ENCODE assay signal across 1 cellular context in the genomic region with DNA sequence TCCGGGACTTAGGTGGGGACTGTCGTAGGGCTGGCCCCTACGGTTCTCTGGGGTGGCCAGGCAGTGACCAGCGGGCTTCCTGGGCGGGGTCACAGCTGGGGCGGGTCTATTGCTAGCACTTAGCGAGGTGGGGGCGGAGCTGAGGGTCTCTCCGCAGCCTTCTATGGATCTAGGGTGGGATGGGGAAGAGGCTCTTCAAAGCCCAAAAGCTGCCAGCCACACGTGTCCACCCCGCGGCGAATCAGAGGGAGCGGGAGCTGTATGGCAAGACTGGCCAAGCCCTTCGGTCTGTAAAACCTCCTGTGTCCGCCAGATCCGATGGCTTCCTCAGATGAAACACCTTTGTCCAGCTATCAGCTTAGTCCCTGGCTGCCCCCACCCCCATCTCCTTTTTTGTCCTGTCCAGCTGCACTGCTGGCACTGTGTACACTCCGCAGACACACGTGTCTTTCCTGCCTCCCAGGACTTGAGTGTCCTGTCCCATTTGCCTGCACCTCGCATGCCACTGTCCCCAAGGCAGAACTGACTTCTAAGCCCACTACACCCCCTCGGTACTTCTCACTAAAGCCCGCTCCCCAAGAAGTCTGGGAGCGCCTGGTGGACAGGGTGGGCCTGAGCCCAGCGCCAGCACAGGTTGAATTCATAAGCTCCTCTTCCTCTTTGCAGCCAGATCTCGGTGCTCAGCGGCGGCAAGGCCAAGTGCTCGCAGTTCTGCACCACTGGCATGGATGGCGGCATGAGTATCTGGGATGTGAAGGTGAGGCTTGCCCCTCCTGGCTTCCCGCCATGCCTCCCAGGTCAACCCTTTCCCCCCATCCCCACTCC.
TF ChIP-seq lines count a peak whose summit lies in the region.

No MANE protein-coding gene starts in this region.

TF ChIP-seq in WTC11, 78 proteins besides CTCF, POLR2A, EP300 and RAD21 (continued from another document):
- TF ChIP-seq, protein P1, sequence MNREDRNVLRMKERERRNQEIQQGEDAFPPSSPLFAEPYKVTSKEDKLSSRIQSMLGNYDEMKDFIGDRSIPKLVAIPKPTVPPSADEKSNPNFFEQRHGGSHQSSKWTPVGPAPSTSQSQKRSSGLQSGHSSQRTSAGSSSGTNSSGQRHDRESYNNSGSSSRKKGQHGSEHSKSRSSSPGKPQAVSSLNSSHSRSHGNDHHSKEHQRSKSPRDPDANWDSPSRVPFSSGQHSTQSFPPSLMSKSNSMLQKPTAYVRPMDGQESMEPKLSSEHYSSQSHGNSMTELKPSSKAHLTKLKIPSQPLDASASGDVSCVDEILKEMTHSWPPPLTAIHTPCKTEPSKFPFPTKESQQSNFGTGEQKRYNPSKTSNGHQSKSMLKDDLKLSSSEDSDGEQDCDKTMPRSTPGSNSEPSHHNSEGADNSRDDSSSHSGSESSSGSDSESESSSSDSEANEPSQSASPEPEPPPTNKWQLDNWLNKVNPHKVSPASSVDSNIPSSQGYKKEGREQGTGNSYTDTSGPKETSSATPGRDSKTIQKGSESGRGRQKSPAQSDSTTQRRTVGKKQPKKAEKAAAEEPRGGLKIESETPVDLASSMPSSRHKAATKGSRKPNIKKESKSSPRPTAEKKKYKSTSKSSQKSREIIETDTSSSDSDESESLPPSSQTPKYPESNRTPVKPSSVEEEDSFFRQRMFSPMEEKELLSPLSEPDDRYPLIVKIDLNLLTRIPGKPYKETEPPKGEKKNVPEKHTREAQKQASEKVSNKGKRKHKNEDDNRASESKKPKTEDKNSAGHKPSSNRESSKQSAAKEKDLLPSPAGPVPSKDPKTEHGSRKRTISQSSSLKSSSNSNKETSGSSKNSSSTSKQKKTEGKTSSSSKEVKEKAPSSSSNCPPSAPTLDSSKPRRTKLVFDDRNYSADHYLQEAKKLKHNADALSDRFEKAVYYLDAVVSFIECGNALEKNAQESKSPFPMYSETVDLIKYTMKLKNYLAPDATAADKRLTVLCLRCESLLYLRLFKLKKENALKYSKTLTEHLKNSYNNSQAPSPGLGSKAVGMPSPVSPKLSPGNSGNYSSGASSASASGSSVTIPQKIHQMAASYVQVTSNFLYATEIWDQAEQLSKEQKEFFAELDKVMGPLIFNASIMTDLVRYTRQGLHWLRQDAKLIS (CRISPR knock-in tag; IDR thresholded peaks at IDR 0.05; ENCODE audit: borderline replicate concordance) = no peak
- TF ChIP-seq, protein P2, sequence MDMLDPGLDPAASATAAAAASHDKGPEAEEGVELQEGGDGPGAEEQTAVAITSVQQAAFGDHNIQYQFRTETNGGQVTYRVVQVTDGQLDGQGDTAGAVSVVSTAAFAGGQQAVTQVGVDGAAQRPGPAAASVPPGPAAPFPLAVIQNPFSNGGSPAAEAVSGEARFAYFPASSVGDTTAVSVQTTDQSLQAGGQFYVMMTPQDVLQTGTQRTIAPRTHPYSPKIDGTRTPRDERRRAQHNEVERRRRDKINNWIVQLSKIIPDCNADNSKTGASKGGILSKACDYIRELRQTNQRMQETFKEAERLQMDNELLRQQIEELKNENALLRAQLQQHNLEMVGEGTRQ (CRISPR knock-in tag; IDR thresholded peaks at IDR 0.05) = peak; percentile 78
- TF ChIP-seq RELA (CRISPR knock-in tag; IDR thresholded peaks at IDR 0.05; ENCODE audit: borderline replicate concordance) (no peak), GABPB1 (CRISPR knock-in tag; IDR thresholded peaks at IDR 0.05) (no peak), CREB1 (CRISPR knock-in tag; IDR thresholded peaks at IDR 0.05) (no peak), ZNF671 (CRISPR knock-in tag; IDR thresholded peaks at IDR 0.05) (0 out of 2 replicates have a peak, but pooled peaks have one; percentile 44), ZNF121 (CRISPR knock-in tag; IDR thresholded peaks at IDR 0.05) (no peak), ELF4 (CRISPR knock-in tag; IDR thresholded peaks at IDR 0.05; ENCODE audit: low read depth) (no peak), ZNF423 (CRISPR knock-in tag; IDR thresholded peaks at IDR 0.05) (no peak), ESRRA (CRISPR knock-in tag; IDR thresholded peaks at IDR 0.05; ENCODE audit: borderline replicate concordance) (0 out of 2 replicates have a peak, but pooled peaks have one; percentile 53), EMX1 (CRISPR knock-in tag; IDR thresholded peaks at IDR 0.05) (no peak), NFYB (CRISPR knock-in tag; conservative IDR thresholded peaks at IDR 0.05; ENCODE audit: low read depth) (peak; percentile 42; the same call in 1 of the 2 replicates), FOXJ3 (CRISPR knock-in tag; IDR thresholded peaks at IDR 0.05; ENCODE audit: borderline replicate concordance) (no peak), SMAD4 (CRISPR knock-in tag; IDR thresholded peaks at IDR 0.05) (no peak), NR3C1 (CRISPR knock-in tag; conservative IDR thresholded peaks at IDR 0.05; ENCODE audit: low read depth) (no peak), OVOL2 (CRISPR knock-in tag; IDR thresholded peaks at IDR 0.05; ENCODE audit: borderline replicate concordance) (no peak), NFATC4 (CRISPR knock-in tag; IDR thresholded peaks at IDR 0.05) (no peak), MXD4 (CRISPR knock-in tag; IDR thresholded peaks at IDR 0.05; ENCODE audit: borderline replicate concordance) (no peak)
- TF ChIP-seq, protein P3, sequence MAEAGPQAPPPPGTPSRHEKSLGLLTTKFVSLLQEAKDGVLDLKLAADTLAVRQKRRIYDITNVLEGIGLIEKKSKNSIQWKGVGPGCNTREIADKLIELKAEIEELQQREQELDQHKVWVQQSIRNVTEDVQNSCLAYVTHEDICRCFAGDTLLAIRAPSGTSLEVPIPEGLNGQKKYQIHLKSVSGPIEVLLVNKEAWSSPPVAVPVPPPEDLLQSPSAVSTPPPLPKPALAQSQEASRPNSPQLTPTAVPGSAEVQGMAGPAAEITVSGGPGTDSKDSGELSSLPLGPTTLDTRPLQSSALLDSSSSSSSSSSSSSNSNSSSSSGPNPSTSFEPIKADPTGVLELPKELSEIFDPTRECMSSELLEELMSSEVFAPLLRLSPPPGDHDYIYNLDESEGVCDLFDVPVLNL (CRISPR knock-in tag; IDR thresholded peaks at IDR 0.05; ENCODE audit: borderline replicate concordance, low read depth) = no peak
- TF ChIP-seq, protein P4, sequence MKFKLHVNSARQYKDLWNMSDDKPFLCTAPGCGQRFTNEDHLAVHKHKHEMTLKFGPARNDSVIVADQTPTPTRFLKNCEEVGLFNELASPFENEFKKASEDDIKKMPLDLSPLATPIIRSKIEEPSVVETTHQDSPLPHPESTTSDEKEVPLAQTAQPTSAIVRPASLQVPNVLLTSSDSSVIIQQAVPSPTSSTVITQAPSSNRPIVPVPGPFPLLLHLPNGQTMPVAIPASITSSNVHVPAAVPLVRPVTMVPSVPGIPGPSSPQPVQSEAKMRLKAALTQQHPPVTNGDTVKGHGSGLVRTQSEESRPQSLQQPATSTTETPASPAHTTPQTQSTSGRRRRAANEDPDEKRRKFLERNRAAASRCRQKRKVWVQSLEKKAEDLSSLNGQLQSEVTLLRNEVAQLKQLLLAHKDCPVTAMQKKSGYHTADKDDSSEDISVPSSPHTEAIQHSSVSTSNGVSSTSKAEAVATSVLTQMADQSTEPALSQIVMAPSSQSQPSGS (CRISPR knock-in tag; IDR thresholded peaks at IDR 0.05; ENCODE audit: borderline replicate concordance, low read depth) = no peak
- TF ChIP-seq, protein P5, sequence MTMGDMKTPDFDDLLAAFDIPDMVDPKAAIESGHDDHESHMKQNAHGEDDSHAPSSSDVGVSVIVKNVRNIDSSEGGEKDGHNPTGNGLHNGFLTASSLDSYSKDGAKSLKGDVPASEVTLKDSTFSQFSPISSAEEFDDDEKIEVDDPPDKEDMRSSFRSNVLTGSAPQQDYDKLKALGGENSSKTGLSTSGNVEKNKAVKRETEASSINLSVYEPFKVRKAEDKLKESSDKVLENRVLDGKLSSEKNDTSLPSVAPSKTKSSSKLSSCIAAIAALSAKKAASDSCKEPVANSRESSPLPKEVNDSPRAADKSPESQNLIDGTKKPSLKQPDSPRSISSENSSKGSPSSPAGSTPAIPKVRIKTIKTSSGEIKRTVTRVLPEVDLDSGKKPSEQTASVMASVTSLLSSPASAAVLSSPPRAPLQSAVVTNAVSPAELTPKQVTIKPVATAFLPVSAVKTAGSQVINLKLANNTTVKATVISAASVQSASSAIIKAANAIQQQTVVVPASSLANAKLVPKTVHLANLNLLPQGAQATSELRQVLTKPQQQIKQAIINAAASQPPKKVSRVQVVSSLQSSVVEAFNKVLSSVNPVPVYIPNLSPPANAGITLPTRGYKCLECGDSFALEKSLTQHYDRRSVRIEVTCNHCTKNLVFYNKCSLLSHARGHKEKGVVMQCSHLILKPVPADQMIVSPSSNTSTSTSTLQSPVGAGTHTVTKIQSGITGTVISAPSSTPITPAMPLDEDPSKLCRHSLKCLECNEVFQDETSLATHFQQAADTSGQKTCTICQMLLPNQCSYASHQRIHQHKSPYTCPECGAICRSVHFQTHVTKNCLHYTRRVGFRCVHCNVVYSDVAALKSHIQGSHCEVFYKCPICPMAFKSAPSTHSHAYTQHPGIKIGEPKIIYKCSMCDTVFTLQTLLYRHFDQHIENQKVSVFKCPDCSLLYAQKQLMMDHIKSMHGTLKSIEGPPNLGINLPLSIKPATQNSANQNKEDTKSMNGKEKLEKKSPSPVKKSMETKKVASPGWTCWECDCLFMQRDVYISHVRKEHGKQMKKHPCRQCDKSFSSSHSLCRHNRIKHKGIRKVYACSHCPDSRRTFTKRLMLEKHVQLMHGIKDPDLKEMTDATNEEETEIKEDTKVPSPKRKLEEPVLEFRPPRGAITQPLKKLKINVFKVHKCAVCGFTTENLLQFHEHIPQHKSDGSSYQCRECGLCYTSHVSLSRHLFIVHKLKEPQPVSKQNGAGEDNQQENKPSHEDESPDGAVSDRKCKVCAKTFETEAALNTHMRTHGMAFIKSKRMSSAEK (CRISPR knock-in tag; IDR thresholded peaks at IDR 0.05; ENCODE audit: borderline replicate concordance) = no peak
- TF ChIP-seq, protein P6, sequence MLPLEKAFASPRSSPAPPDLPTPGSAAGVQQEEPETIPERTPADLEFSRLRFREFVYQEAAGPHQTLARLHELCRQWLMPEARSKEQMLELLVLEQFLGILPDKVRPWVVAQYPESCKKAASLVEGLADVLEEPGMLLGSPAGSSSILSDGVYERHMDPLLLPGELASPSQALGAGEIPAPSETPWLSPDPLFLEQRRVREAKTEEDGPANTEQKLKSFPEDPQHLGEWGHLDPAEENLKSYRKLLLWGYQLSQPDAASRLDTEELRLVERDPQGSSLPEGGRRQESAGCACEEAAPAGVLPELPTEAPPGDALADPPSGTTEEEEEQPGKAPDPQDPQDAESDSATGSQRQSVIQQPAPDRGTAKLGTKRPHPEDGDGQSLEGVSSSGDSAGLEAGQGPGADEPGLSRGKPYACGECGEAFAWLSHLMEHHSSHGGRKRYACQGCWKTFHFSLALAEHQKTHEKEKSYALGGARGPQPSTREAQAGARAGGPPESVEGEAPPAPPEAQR (CRISPR knock-in tag; IDR thresholded peaks at IDR 0.05) = no peak
- TF ChIP-seq, protein P7, sequence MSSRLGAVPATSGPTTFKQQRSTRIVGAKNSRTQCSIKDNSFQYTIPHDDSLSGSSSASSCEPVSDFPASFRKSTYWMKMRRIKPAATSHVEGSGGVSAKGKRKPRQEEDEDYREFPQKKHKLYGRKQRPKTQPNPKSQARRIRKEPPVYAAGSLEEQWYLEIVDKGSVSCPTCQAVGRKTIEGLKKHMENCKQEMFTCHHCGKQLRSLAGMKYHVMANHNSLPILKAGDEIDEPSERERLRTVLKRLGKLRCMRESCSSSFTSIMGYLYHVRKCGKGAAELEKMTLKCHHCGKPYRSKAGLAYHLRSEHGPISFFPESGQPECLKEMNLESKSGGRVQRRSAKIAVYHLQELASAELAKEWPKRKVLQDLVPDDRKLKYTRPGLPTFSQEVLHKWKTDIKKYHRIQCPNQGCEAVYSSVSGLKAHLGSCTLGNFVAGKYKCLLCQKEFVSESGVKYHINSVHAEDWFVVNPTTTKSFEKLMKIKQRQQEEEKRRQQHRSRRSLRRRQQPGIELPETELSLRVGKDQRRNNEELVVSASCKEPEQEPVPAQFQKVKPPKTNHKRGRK (CRISPR knock-in tag; IDR thresholded peaks at IDR 0.05; ENCODE audit: borderline replicate concordance) = no peak
- TF ChIP-seq, protein P8, sequence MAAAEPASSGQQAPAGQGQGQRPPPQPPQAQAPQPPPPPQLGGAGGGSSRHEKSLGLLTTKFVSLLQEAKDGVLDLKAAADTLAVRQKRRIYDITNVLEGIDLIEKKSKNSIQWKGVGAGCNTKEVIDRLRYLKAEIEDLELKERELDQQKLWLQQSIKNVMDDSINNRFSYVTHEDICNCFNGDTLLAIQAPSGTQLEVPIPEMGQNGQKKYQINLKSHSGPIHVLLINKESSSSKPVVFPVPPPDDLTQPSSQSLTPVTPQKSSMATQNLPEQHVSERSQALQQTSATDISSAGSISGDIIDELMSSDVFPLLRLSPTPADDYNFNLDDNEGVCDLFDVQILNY (CRISPR knock-in tag; IDR thresholded peaks at IDR 0.05) = no peak
- TF ChIP-seq, protein P9, sequence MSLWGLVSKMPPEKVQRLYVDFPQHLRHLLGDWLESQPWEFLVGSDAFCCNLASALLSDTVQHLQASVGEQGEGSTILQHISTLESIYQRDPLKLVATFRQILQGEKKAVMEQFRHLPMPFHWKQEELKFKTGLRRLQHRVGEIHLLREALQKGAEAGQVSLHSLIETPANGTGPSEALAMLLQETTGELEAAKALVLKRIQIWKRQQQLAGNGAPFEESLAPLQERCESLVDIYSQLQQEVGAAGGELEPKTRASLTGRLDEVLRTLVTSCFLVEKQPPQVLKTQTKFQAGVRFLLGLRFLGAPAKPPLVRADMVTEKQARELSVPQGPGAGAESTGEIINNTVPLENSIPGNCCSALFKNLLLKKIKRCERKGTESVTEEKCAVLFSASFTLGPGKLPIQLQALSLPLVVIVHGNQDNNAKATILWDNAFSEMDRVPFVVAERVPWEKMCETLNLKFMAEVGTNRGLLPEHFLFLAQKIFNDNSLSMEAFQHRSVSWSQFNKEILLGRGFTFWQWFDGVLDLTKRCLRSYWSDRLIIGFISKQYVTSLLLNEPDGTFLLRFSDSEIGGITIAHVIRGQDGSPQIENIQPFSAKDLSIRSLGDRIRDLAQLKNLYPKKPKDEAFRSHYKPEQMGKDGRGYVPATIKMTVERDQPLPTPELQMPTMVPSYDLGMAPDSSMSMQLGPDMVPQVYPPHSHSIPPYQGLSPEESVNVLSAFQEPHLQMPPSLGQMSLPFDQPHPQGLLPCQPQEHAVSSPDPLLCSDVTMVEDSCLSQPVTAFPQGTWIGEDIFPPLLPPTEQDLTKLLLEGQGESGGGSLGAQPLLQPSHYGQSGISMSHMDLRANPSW (CRISPR knock-in tag; conservative IDR thresholded peaks at IDR 0.05; ENCODE audit: low read depth) = no peak
